In the genomic region with DNA sequence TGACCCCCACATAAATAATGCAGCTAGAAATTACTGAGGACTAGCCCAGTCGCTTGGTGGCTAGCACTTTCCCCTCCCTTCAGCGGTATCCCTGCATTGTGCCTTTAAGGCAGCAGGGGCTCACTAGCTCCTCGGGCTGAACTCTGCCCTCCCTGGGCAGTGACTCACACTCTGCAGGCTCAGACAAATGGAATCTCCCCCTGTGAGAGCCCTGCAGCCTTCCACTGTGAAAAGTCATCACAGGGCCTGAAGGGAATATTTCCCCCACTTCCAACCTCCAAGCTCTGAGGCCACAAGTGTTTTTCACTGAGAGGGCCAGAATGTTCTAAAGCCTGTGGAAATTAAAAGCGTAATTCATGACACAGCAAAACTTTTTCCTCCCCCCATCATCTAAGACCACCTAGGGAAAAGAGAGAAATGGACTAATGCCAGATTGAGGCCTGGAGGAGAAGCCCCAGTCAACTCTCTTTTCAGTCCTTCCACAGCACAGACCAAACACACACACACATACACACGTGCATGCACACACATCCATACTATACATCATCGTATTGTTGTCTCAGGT, we compare ENCODE assay signal across 1 cellular context.
TF ChIP-seq lines count a peak whose summit lies in the region.

No MANE protein-coding gene starts in this region.

TF ChIP-seq in GM23338, 12 proteins besides CTCF, POLR2A, EP300 and RAD21 (continued from another document):
- no peak for TF ChIP-seq ZNF331 (CRISPR knock-in tag; IDR thresholded peaks at IDR 0.05; ENCODE audit: low read depth)
- TF ChIP-seq JUNB (IDR thresholded peaks at IDR 0.05; ENCODE audit: unreplicated experiment): no peak
- TF ChIP-seq STAT1 (IDR thresholded peaks at IDR 0.05; ENCODE audit: unreplicated experiment): no peak
- TF ChIP-seq EZH2 (IDR thresholded peaks at IDR 0.05; ENCODE audit: low read depth, unreplicated experiment): no peak
